ENCODE assay signal across 2 cellular contexts in genomic region chr3:53161820-53162671, GRCh38.
TF ChIP-seq lines count a peak whose summit lies in the region.

No MANE protein-coding gene starts in this region.

TF ChIP-seq in SK-N-SH, 30 proteins besides CTCF, POLR2A, EP300 and RAD21:
- TF ChIP-seq TEAD4 (IDR thresholded peaks at IDR 0.05; ENCODE audit: borderline replicate concordance, insufficient read depth): no peak
- no peak for TF ChIP-seq MXI1 (IDR thresholded peaks at IDR 0.05; ENCODE audit: low read depth, low read length)
- no peak for TF ChIP-seq FOSL2 (IDR thresholded peaks at IDR 0.05; ENCODE audit: borderline replicate concordance, low read depth)
- no peak for TF ChIP-seq YY1 (IDR thresholded peaks at IDR 0.05; ENCODE audit: low read depth)
- no peak for TF ChIP-seq USF2 (IDR thresholded peaks at IDR 0.05; ENCODE audit: borderline replicate concordance, low read depth, low read length)
- no peak for TF ChIP-seq REST (IDR thresholded peaks at IDR 0.05; ENCODE audit: low read depth, low read length)

TF ChIP-seq in K562, 482 proteins besides CTCF, POLR2A, EP300 and RAD21 (continues in another document):
- 0 out of 4 replicates have a peak, but pooled peaks of 1 of the 2 experiments have one; percentile 43 for TF ChIP-seq UBTF (IDR thresholded peaks at IDR 0.05; ENCODE audit: borderline replicate concordance in 1 of 2, low read depth in 2 of 2, low read length in 2 of 2)
- TF ChIP-seq RBM22 (IDR thresholded peaks at IDR 0.05; ENCODE audit: low read depth, low read length, poor library complexity, severe bottlenecking): no peak
- TF ChIP-seq ARHGAP35 (IDR thresholded peaks at IDR 0.05; ENCODE audit: partially characterized antibody): no peak
- peak; percentile 48; the same call in 1 of the 2 replicates for TF ChIP-seq PKNOX1 (IDR thresholded peaks at IDR 0.05)
- no peak for TF ChIP-seq PCBP2 (IDR thresholded peaks at IDR 0.05; ENCODE audit: low read depth, low read length, poor library complexity, severe bottlenecking)
- TF ChIP-seq POLR2B (IDR thresholded peaks at IDR 0.05; ENCODE audit: low read depth, partially characterized antibody): no peak
- no peak for TF ChIP-seq ESRRB (CRISPR knock-in tag; IDR thresholded peaks at IDR 0.05; ENCODE audit: borderline replicate concordance)
- TF ChIP-seq ZNF41 (CRISPR knock-in tag; conservative IDR thresholded peaks at IDR 0.05): no peak
- TF ChIP-seq E2F6 (IDR thresholded peaks at IDR 0.05; ENCODE audit: borderline replicate concordance in 1 of 2, extremely low read depth in 1 of 2, insufficient read depth in 1 of 2, insufficient read length in 1 of 2, low read depth in 1 of 2, low read length in 1 of 2, poor library complexity in 1 of 2, severe bottlenecking in 1 of 2): peak in 1 of 2 experiments; percentile 30
- no peak for TF ChIP-seq ZNF133 (CRISPR knock-in tag; IDR thresholded peaks at IDR 0.05)
- TF ChIP-seq ZBED1 (IDR thresholded peaks at IDR 0.05): no peak
- no peak for TF ChIP-seq ATF2 (CRISPR knock-in tag; IDR thresholded peaks at IDR 0.05)
- 0 out of 4 replicates have a peak, but pooled peaks of 1 of the 2 experiments have one; percentile 11 for TF ChIP-seq FOXK2 (conservative IDR thresholded peaks at IDR 0.05 in 1 of 2, IDR thresholded peaks at IDR 0.05 in 1 of 2; ENCODE audit: low read depth in 2 of 2)
- 0 out of 2 replicates have a peak, but pooled peaks have one; percentile 39 for TF ChIP-seq SMARCA4 (IDR thresholded peaks at IDR 0.05)
- no peak for TF ChIP-seq LARP7 (IDR thresholded peaks at IDR 0.05)
- TF ChIP-seq CEBPB (tag; IDR thresholded peaks at IDR 0.05): no peak
- TF ChIP-seq ZNF282 (CRISPR knock-in tag; IDR thresholded peaks at IDR 0.05): no peak
- TF ChIP-seq KLF1 (tag; IDR thresholded peaks at IDR 0.05): no peak
- TF ChIP-seq MEF2D (tag; conservative IDR thresholded peaks at IDR 0.05; ENCODE audit: low read depth): no peak
- peak; percentile 77 for TF ChIP-seq EGR1 (conservative IDR thresholded peaks at IDR 0.05)
- TF ChIP-seq E2F3 (CRISPR knock-in tag; IDR thresholded peaks at IDR 0.05): no peak
- TF ChIP-seq HNRNPUL1 (IDR thresholded peaks at IDR 0.05; ENCODE audit: low read length): no peak
- TF ChIP-seq PREB (CRISPR knock-in tag; IDR thresholded peaks at IDR 0.05): no peak
- TF ChIP-seq ZNF830 (CRISPR knock-in tag; IDR thresholded peaks at IDR 0.05): no peak
- TF ChIP-seq POLR2AphosphoS2 (IDR thresholded peaks at IDR 0.05; ENCODE audit: low read length): no peak
- peak; percentile 57; the same call in 1 of the 2 replicates for TF ChIP-seq SPI1 (IDR thresholded peaks at IDR 0.05; ENCODE audit: borderline replicate concordance, low read depth, low read length)
- TF ChIP-seq SP1 (CRISPR knock-in tag; IDR thresholded peaks at IDR 0.05): 0 out of 2 replicates have a peak, but pooled peaks have one; percentile 18
- no peak for TF ChIP-seq SIN3A (IDR thresholded peaks at IDR 0.05; ENCODE audit: borderline replicate concordance in 2 of 2, control insufficient read depth in 1 of 2, low read depth in 2 of 2, low read length in 2 of 2)
- TF ChIP-seq NEUROD1 (IDR thresholded peaks at IDR 0.05; ENCODE audit: borderline replicate concordance, low read depth, low read length, partially characterized antibody): no peak
- TF ChIP-seq FOXO4 (CRISPR knock-in tag; IDR thresholded peaks at IDR 0.05): no peak
- TF ChIP-seq ZNF3 (CRISPR knock-in tag; IDR thresholded peaks at IDR 0.05): no peak
- no peak for TF ChIP-seq SREBF2 (CRISPR knock-in tag; IDR thresholded peaks at IDR 0.05)
- TF ChIP-seq XRCC4 (IDR thresholded peaks at IDR 0.05; ENCODE audit: extremely low read depth, insufficient read depth, insufficient read length): no peak
- TF ChIP-seq ZNF140 (CRISPR knock-in tag; IDR thresholded peaks at IDR 0.05): no peak
- TF ChIP-seq NCOA4 (IDR thresholded peaks at IDR 0.05; ENCODE audit: partially characterized antibody): peak; percentile 36
- TF ChIP-seq FOXP4 (CRISPR knock-in tag; IDR thresholded peaks at IDR 0.05; ENCODE audit: borderline replicate concordance): no peak
- TF ChIP-seq NFRKB (IDR thresholded peaks at IDR 0.05; ENCODE audit: low read depth): no peak
- no peak for TF ChIP-seq ZNF75A (CRISPR knock-in tag; IDR thresholded peaks at IDR 0.05)
- no peak for TF ChIP-seq ZNF586 (CRISPR knock-in tag; conservative IDR thresholded peaks at IDR 0.05)
- 0 out of 2 replicates have a peak, but pooled peaks have one; percentile 23 for TF ChIP-seq NFE2 (IDR thresholded peaks at IDR 0.05; ENCODE audit: low read depth)
- no peak for TF ChIP-seq CC2D1A (IDR thresholded peaks at IDR 0.05)
- TF ChIP-seq MYBL2 (IDR thresholded peaks at IDR 0.05; ENCODE audit: low read depth): no peak
- no peak for TF ChIP-seq MYBL2 (CRISPR knock-in tag; IDR thresholded peaks at IDR 0.05; ENCODE audit: borderline replicate concordance)
- TF ChIP-seq RNF219 (CRISPR knock-in tag; IDR thresholded peaks at IDR 0.05): no peak
- peak; percentile 45; the same call in 1 of the 2 replicates for TF ChIP-seq ZBTB7A (IDR thresholded peaks at IDR 0.05; ENCODE audit: borderline replicate concordance, control insufficient read depth, low read depth, low read length)
- no peak for TF ChIP-seq FOSL1 (tag; conservative IDR thresholded peaks at IDR 0.05)
- no peak for TF ChIP-seq CBFA2T3 (IDR thresholded peaks at IDR 0.05)
- 0 out of 4 replicates have a peak, but pooled peaks of 1 of the 2 experiments have one; percentile 34 for TF ChIP-seq MLLT1 (IDR thresholded peaks at IDR 0.05)
- TF ChIP-seq POLR3A (IDR thresholded peaks at IDR 0.05; ENCODE audit: borderline replicate concordance, extremely low read depth, insufficient read depth, insufficient read length): no peak
- TF ChIP-seq TARDBP (IDR thresholded peaks at IDR 0.05): no peak
- TF ChIP-seq ZZZ3 (IDR thresholded peaks at IDR 0.05): no peak
- TF ChIP-seq GATAD2A (IDR thresholded peaks at IDR 0.05): no peak
